Comparison of ENCODE assay signal across 24 cellular contexts in genomic region chr18:5596585-5596984, GRCh38. TPM values are rescaled to one million over a fixed set of nuclear protein-coding genes. Genes with fewer than 3 reads are reported as not detected.
A peak's percentile ranks its signal among the peaks of the same experiment; 100 is the strongest.
DNase-seq lines count a peak whose midpoint lies in the region; FAIRE-seq and TF ChIP-seq lines count a peak whose summit lies in the region.
"Had no signal": no experiment of that assay in that cellular context is flagged by ENCODE, and none has a peak within 500 bp of the region (broad histone marks: within the 10 kb centered on the region; RNA-seq: fewer than 3 reads in every experiment).

No MANE protein-coding gene starts in this region.

- 70% methylated on average over 2 of the region's 2 CpGs for WGBS in mammary epithelial cell (ENCODE audit: low coverage, missing lambda C conversion rate)

- TF ChIP-seq POLR2A in uterus (IDR thresholded peaks at IDR 0.05): no peak

- dilution Hi-C loops in mammary epithelial cell (cut with HindIII; ENCODE audit: low sequenced_read_pairs): no loop called here

- peaks cover 21% of the 10 kb centered on the region for H3K27me3 Mint-ChIP-seq in MCF 10A (ENCODE audit: insufficient read depth, unreplicated experiment)

- no peaks in the 10 kb centered on the region for H4K20me1 ChIP-seq in mammary epithelial cell (ENCODE audit: insufficient read depth, low read length)
- H4K20me1 ChIP-seq: BLaER1 treated with 17β-estradiol and CSF1 and Interleukin-3, amounts not matched to agents 10 nM and 100 nM had no signal

- H3K4me3 ChIP-seq in mammary epithelial cell (replicated peaks in 1 of 3; ENCODE audit: insufficient read depth in 1 of 3, low read depth in 2 of 3, low read length in 3 of 3): no peak overlapping the region
- no peak overlapping the region for H3K4me3 ChIP-seq in HEK293 (ENCODE audit: low read depth, low read length)
- no peak overlapping the region for H3K4me3 ChIP-seq in uterus
- H3K4me3 ChIP-seq: A549; BLaER1 treated with 17β-estradiol and CSF1 and Interleukin-3, amounts not matched to agents 10 nM and 100 nM had no signal

- H3K27ac ChIP-seq in mammary epithelial cell (ENCODE audit: insufficient read depth, low read depth, low read length) (no peak overlapping the region), HEK293 (ENCODE audit: extremely low read depth, low read depth, low read length) (no peak overlapping the region), uterus (peak overlapping the region; percentile 26 to 62)
- H3K27ac ChIP-seq: 22Rv1, A549, C4-2B had no signal

- no peak overlapping the region for H2AFZ ChIP-seq in mammary epithelial cell (ENCODE audit: low read depth, low read length)

- in situ Hi-C loops in mammary epithelial cell (cut with MboI; ENCODE audit: low sequenced_read_pairs in 2 of 2): no loop called here

- H3K27ac Mint-ChIP-seq in MCF 10A (ENCODE audit: low read depth, unreplicated experiment): peak overlapping the region; percentile 1
- H3K27ac Mint-ChIP-seq: B cell; CD4-positive, alpha-beta T cell; CD8-positive, alpha-beta T cell had no signal

- H3K79me2 ChIP-seq in mammary epithelial cell (ENCODE audit: insufficient read depth, low read length): no peaks in the 10 kb centered on the region

- H3K4me1 ChIP-seq in mammary epithelial cell (ENCODE audit: insufficient read depth, low read length) (no peaks in the 10 kb centered on the region), HEK293 (ENCODE audit: control insufficient read depth, insufficient read depth, low read length) (peaks cover 14% of the 10 kb centered on the region), uterus (no peaks in the 10 kb centered on the region)
- H3K4me1 ChIP-seq: A549 had no signal

- peak; percentile 41 for FAIRE-seq in endometrium (lab: Jason Lieb, UNC)
- FAIRE-seq: A549, D721Med, G401.6, GM12891, GM19239 had no signal

- H3K4me3 Mint-ChIP-seq in MCF 10A (ENCODE audit: unreplicated experiment): no peak overlapping the region
- H3K4me3 Mint-ChIP-seq: B cell; CD4-positive, alpha-beta T cell; CD8-positive, alpha-beta T cell had no signal

- no peak overlapping the region for H3K9ac ChIP-seq in mammary epithelial cell (ENCODE audit: insufficient read depth, low read length)
- H3K9ac ChIP-seq: BLaER1 treated with 17β-estradiol and CSF1 and Interleukin-3, amounts not matched to agents 10 nM and 100 nM had no signal

- H3K27me3 ChIP-seq in mammary epithelial cell (ENCODE audit: insufficient read depth, low read length) (no peaks in the 10 kb centered on the region), uterus (no peaks in the 10 kb centered on the region)
- H3K27me3 ChIP-seq: BLaER1 treated with 17β-estradiol and CSF1 and Interleukin-3, amounts not matched to agents 10 nM and 100 nM had no signal

- no peaks in the 10 kb centered on the region for H3K36me3 ChIP-seq in mammary epithelial cell (ENCODE audit: insufficient read depth, low read length)
- no peaks in the 10 kb centered on the region for H3K36me3 ChIP-seq in HEK293 (ENCODE audit: control insufficient read depth in 2 of 2, insufficient read depth in 1 of 2, low read length in 2 of 2)
- H3K36me3 ChIP-seq in uterus: no peaks in the 10 kb centered on the region
- H3K36me3 ChIP-seq: BLaER1 treated with 17β-estradiol and CSF1 and Interleukin-3, amounts not matched to agents 10 nM and 100 nM had no signal

- H3K9me3 ChIP-seq in mammary epithelial cell (replicated peaks; ENCODE audit: insufficient read depth, low read length): peaks cover 6% of the 10 kb centered on the region
- H3K9me3 ChIP-seq in HEK293 (ENCODE audit: control insufficient read depth, insufficient read depth, low read depth, low read length): no peaks in the 10 kb centered on the region
- H3K9me3 ChIP-seq in uterus: no peaks in the 10 kb centered on the region
- H3K9me3 ChIP-seq: A549, Caco-2 had no signal

- no peak for TF ChIP-seq CTCF in MCF 10A (IDR thresholded peaks at IDR 0.05; ENCODE audit: unreplicated experiment)
- TF ChIP-seq CTCF in mammary epithelial cell (conservative IDR thresholded peaks at IDR 0.05 in 1 of 2, IDR thresholded peaks at IDR 0.05 in 1 of 2; ENCODE audit: extremely low read depth in 1 of 2, insufficient read depth in 1 of 2, low read depth in 1 of 2, low read length in 2 of 2): no peak
- TF ChIP-seq CTCF in HEK293 (tag by site-specific recombination; IDR thresholded peaks at IDR 0.05): no peak
- TF ChIP-seq CTCF in uterus (IDR thresholded peaks at IDR 0.05): no peak

- H3K36me3 Mint-ChIP-seq in MCF 10A (ENCODE audit: insufficient read depth, unreplicated experiment): no peaks in the 10 kb centered on the region
- H3K36me3 Mint-ChIP-seq: CD8-positive, alpha-beta T cell had no signal

- no peaks in the 10 kb centered on the region for H3K9me3 Mint-ChIP-seq in MCF 10A (ENCODE audit: unreplicated experiment)

- BruUV-seq in MCF 10A (replicated peaks; lab: Mats Ljungman, UMichigan): no TSS peak
- BruUV-seq in mammary epithelial cell (replicated peaks; lab: Mats Ljungman, UMichigan): no TSS peak

- no peak for DNase-seq in MCF 10A (ENCODE audit: unreplicated experiment)
- no peak for DNase-seq in mammary epithelial cell
- no peak for DNase-seq in uterus
- no peak for DNase-seq in activated CD8-positive, alpha-beta memory T cell treated with anti-CD3 and anti-CD28 coated beads for 24 hours
- no peak for DNase-seq in NCI-H748 treated with DMSO at 0.1 percent for 48 hours (lab: John Stamatoyannopoulos, UW)
- DNase-seq: AML-193; Caco-2; Calu3; CD4-positive, alpha-beta T cell; CD8-positive, alpha-beta T cell; DMS79 treated with DMSO at 0.1 percent for 48 hours; GF-D8 had no signal

- POLR2A ChIA-PET in MCF 10A (lab: Yijun Ruan, JAX): no interaction called here
- POLR2A ChIA-PET in HEK293 (lab: Yijun Ruan, JAX): no interaction called here

- intact Hi-C loops in MCF 10A (cut with micrococcal nuclease) (no loop called here), mammary epithelial cell (cut with micrococcal nuclease) (no loop called here), uterus (cut with DNase I; ENCODE audit: low total_unique reads) (no loop called here)

- H3K4me2 ChIP-seq in mammary epithelial cell (ENCODE audit: insufficient read depth, low read depth, low read length): no peak overlapping the region
- H3K4me2 ChIP-seq: A549 had no signal

- no peaks in the 10 kb centered on the region for H3K4me1 Mint-ChIP-seq in MCF 10A (ENCODE audit: insufficient read depth, unreplicated experiment)
- H3K4me1 Mint-ChIP-seq: B cell had no signal

- CTCF ChIA-PET in MCF 10A (lab: Yijun Ruan, JAX) (interaction anchor here (0.7 to 1.8 kb wide), 5 partner anchors 10 to 1578 kb away, joined by 3 to 5 read pairs (median 3); no protein-coding TSS in a partner anchor), mammary epithelial cell (lab: Charles Lee; ENCODE audit: low non-redundant PET) (no interaction called here), HEK293 (lab: Yijun Ruan, JAX) (interaction anchor here (0.7 kb wide), 2 partner anchors 139 to 939 kb away, joined by 3 read pairs; no protein-coding TSS in a partner anchor)

TF ChIP-seq in HEK293, 187 proteins besides CTCF, POLR2A, EP300 and RAD21 (continues in another document):
- TF ChIP-seq ZNF561 (tag by site-specific recombination; IDR thresholded peaks at IDR 0.05; ENCODE audit: borderline replicate concordance) (no peak), ZFP37 (tag by site-specific recombination; IDR thresholded peaks at IDR 0.05) (no peak), ZBTB10 (tag by site-specific recombination; IDR thresholded peaks at IDR 0.05) (no peak), ZNF26 (tag by site-specific recombination; IDR thresholded peaks at IDR 0.05) (no peak), ZNF629 (tag by site-specific recombination; IDR thresholded peaks at IDR 0.05) (0 out of 2 replicates have a peak, but pooled peaks have one; percentile 30)

RNA-seq across cellular contexts. Expression of gene EPB41L3, which starts 52.8 kb away (rescaled TPM):
- total RNA-seq in MCF 10A (2022): not detected in 2 replicates
- under 1 TPM in 1 of 2 donors, not detected in 1; 0.50 TPM for total RNA-seq in mammary epithelial cell
- not detected for polyA plus RNA-seq in mammary epithelial cell
- not detected for polyA minus RNA-seq in mammary epithelial cell
- 100 to 1,000 TPM in 1 of 4 donors, 10 to 100 TPM in 3; 31.5 to 111 (median 57.1) TPM for total RNA-seq in uterus
- total RNA-seq: A172, Calu3 had no signal

Comparison
In these comparisons a context has a peak if more than half of its experiments do, and no peak if none do; other contexts are left out.
1. H3K27ac ChIP-seq: peak in uterus (2 of 2); none in mammary epithelial cell (single experiment) and HEK293 (single experiment).
2. RNA of gene EPB41L3, which starts 52.8 kb away (total RNA-seq): 31.5 to 111 TPM in uterus; 0.50 TPM in mammary epithelial cell and not detected in MCF 10A; every median in the first group is over 10 times any median in the second.